In genomic region chr17:34542700-34543336, GRCh38 we compare ENCODE assay signal across 8 cellular contexts. TPM values are rescaled to one million over a fixed set of nuclear protein-coding genes. Genes with fewer than 3 reads are reported as not detected.
DNase-seq lines count a peak whose midpoint lies in the region; ATAC-seq and TF ChIP-seq lines count a peak whose summit lies in the region.

No MANE protein-coding gene starts in this region.

- no peaks in the 10 kb centered on the region for H3K79me2 ChIP-seq in neural progenitor cell (ENCODE audit: low read depth)

- H3K9ac ChIP-seq in neural progenitor cell = no peak overlapping the region

- H3K4me2 ChIP-seq in neural progenitor cell = no peak overlapping the region

- intact Hi-C loops in CD4-positive, alpha-beta T cell (cut with DNase I, micrococcal nuclease) = loop anchor here (1.0 to 5.0 kb wide), 4 partner anchors 95 to 1204 kb away; partner anchors contain the start of gene RAD51D (in 2 of the 2)
- intact Hi-C loops in dorsolateral prefrontal cortex (cut with DNase I) = loop anchor here in 1 of 2 donors (1.0 to 5.0 kb wide), 3 partner anchors 34 to 121 kb away; partner anchors contain the start of gene TMEM132E

- H3K4me1 Mint-ChIP-seq in CD4-positive, alpha-beta T cell (ENCODE audit: low read depth) = no peaks in the 10 kb centered on the region
- no peaks in the 10 kb centered on the region for H3K4me1 Mint-ChIP-seq in neural progenitor cell

- no peak overlapping the region for H2AFZ ChIP-seq in neural progenitor cell (replicated peaks)

- POLR2A ChIA-PET in CD4-positive, alpha-beta T cell (lab: Charles Lee) = interaction anchor here (0.5 to 1.4 kb wide), 2 partner anchors 11 to 577 kb away, joined by 3 to 4 read pairs; partner anchors contain the start of gene RAD51D

- H3K27me3 ChIP-seq in CD4-positive, alpha-beta T cell (ENCODE audit: control insufficient read depth, insufficient read depth, low read length) = no peaks in the 10 kb centered on the region
- H3K27me3 ChIP-seq in dorsolateral prefrontal cortex (peaks cover 0 to 10% (median 0%) of the 10 kb centered on the region in 45 donors), neural progenitor cell (peaks cover 60% of the 10 kb centered on the region), tibial nerve (peaks cover 0 to 7% of the 10 kb centered on the region in 2 donors)

- no peak overlapping the region for H3K27ac ChIP-seq in CD4-positive, alpha-beta T cell (ENCODE audit: low read depth, low read length)
- no peak overlapping the region for H3K27ac ChIP-seq in dorsolateral prefrontal cortex
- H3K27ac ChIP-seq in neural progenitor cell = no peak overlapping the region
- H3K27ac ChIP-seq in tibial nerve = no peak overlapping the region

- H3K4me3 ChIP-seq in Jurkat, Clone E6-1 (ENCODE audit: low read length) = no peak overlapping the region
- H3K4me3 ChIP-seq in dorsolateral prefrontal cortex = no peak overlapping the region
- H3K4me3 ChIP-seq in neural progenitor cell = no peak overlapping the region
- H3K4me3 ChIP-seq in tibial nerve = no peak overlapping the region

- no peak overlapping the region for H3K27ac Mint-ChIP-seq in CD4-positive, alpha-beta T cell
- H3K27ac Mint-ChIP-seq in neural progenitor cell = no peak overlapping the region

- no peaks in the 10 kb centered on the region for H3K36me3 Mint-ChIP-seq in CD4-positive, alpha-beta T cell (ENCODE audit: low read depth)
- no peaks in the 10 kb centered on the region for H3K36me3 Mint-ChIP-seq in neural progenitor cell

- CTCF ChIA-PET in CD4-positive, alpha-beta T cell (lab: Charles Lee) = interaction anchor here (0.6 to 3.2 kb wide), 5 partner anchors 10 to 1205 kb away, joined by 3 to 21 read pairs (median 3); partner anchors contain the start of gene RAD51D

- no peaks in the 10 kb centered on the region for H3F3A ChIP-seq in neural progenitor cell (ENCODE audit: low read depth)

- no peak for ATAC-seq in CD4-positive, alpha-beta T cell (ENCODE audit: poor library complexity)
- ATAC-seq in GM18498 (IDR thresholded peaks at IDR 0.05; ENCODE audit: unreplicated experiment) = no peak

- no peak for TF ChIP-seq EP300 in tibial nerve (IDR thresholded peaks at IDR 0.05)

- no peak for TF ChIP-seq POLR2A in tibial nerve (IDR thresholded peaks at IDR 0.05)

- 6 to 9% methylated on average over 8 of the region's 8 CpGs for WGBS in tibial nerve, 2 donors

- no peaks in the 10 kb centered on the region for H4K20me1 ChIP-seq in neural progenitor cell (ENCODE audit: low read depth)

- H3K9me3 Mint-ChIP-seq in CD4-positive, alpha-beta T cell = no peaks in the 10 kb centered on the region
- H3K9me3 Mint-ChIP-seq in neural progenitor cell = no peaks in the 10 kb centered on the region

- no peak overlapping the region for H3K4me3 Mint-ChIP-seq in CD4-positive, alpha-beta T cell
- H3K4me3 Mint-ChIP-seq in neural progenitor cell = no peak overlapping the region

- DNase-seq in CD4-positive, alpha-beta T cell = peak; percentile 29 to 55 (median 49)
- DNase-seq in Jurkat, Clone E6-1 (ENCODE audit: low read depth, low spot score) = peak; percentile 22
- DNase-seq in activated CD4-positive, alpha-beta T cell treated with anti-CD3 and anti-CD28 coated beads for 48 hours = peak; percentile 62
- DNase-seq in dorsolateral prefrontal cortex (peak in 6 of 10 donors; percentile 28 to 58 (median 49)), neural progenitor cell (ENCODE audit: low spot score) (peak; percentile 44), tibial nerve (ENCODE audit: low spot score in 2 of 2) (peak in 1 of 2 donors; percentile 66), NCI-H2107 treated with DMSO at 0.1 percent for 48 hours (lab: John Stamatoyannopoulos, UW; ENCODE audit: unreplicated experiment) (no peak)

- peaks cover 59% of the 10 kb centered on the region for H3K27me3 Mint-ChIP-seq in CD4-positive, alpha-beta T cell
- peaks cover 7% of the 10 kb centered on the region for H3K27me3 Mint-ChIP-seq in neural progenitor cell (ENCODE audit: insufficient read depth, low read depth)

- H3K36me3 ChIP-seq in neural progenitor cell (no peaks in the 10 kb centered on the region), tibial nerve (no peaks in the 10 kb centered on the region)

- no peaks in the 10 kb centered on the region for H3K4me1 ChIP-seq in neural progenitor cell
- no peaks in the 10 kb centered on the region for H3K4me1 ChIP-seq in tibial nerve

- H3K9me3 ChIP-seq in CD4-positive, alpha-beta T cell (ENCODE audit: control insufficient read depth, low read length) = no peaks in the 10 kb centered on the region
- no peaks in the 10 kb centered on the region for H3K9me3 ChIP-seq in neural progenitor cell (ENCODE audit: low read depth)
- no peaks in the 10 kb centered on the region for H3K9me3 ChIP-seq in tibial nerve

- TF ChIP-seq CTCF in CD4-positive, alpha-beta T cell (IDR thresholded peaks at IDR 0.05) = peak; percentile 88
- TF ChIP-seq CTCF in dorsolateral prefrontal cortex (IDR thresholded peaks at IDR 0.05 in 54 of 56, conservative IDR thresholded peaks at IDR 0.05 in 2 of 56; ENCODE audit: low read depth in 1 of 56, partially characterized antibody in 56 of 56) (peak; percentile 78 to 98 (median 92)), neural progenitor cell (IDR thresholded peaks at IDR 0.05) (peak; percentile 99), tibial nerve (IDR thresholded peaks at IDR 0.05) (peak; percentile 57 to 76 (median 69))

RNA-seq across cellular contexts. Expression of gene TMEM132E, which starts 36.6 kb away (rescaled TPM):
- under 1 TPM in 1 of 2 experiments, not detected in 1; 0.05 TPM for total RNA-seq in CD4-positive, alpha-beta T cell
- polyA plus RNA-seq in Jurkat, Clone E6-1 (2012; ENCODE audit: insufficient read depth, insufficient read length) = 0.45 TPM
- total RNA-seq in dorsolateral prefrontal cortex (10 to 100 TPM in 79 of 120 experiments, 1 to 10 TPM in 41; 4.4 to 21.1 (median 11.1) TPM), neural progenitor cell (ENCODE audit: low replicate concordance) (0.21 and 0.43 TPM in 2 replicates), tibial nerve (under 1 TPM in 2 of 4 donors, not detected in 2; 0.42 to 0.59 TPM)
